16 cellular contexts compared by ENCODE assay signal in the genomic region with DNA sequence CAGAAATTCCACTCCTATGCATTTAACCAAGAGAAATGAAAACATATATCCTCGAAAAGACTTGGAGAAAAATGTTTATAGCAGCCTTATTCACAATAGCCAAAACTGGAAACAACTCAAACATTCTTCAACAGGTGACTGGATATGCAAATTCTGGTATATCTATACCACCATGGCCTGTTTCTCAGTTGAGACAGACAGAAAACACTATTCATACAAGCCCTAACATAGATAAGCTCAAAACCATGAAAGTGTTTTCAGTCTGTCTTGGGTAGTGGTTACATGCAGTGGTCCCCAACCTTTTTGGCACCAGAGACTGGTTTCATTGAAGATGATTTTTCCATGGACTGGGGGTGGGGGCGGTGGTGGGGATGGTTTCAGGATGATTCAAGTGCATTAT.
A peak's percentile ranks its signal among the peaks of the same experiment; 100 is the strongest.
DNase-seq lines count a peak whose midpoint lies in the region; ATAC-seq and TF ChIP-seq lines count a peak whose summit lies in the region.
"Had no signal": no experiment of that assay in that cellular context is flagged by ENCODE, and none has a peak within 500 bp of the region (broad histone marks: within the 10 kb centered on the region; RNA-seq: fewer than 3 reads in every experiment).

No MANE protein-coding gene starts in this region.

- peak; percentile 64 for ATAC-seq in GM18868 (IDR thresholded peaks at IDR 0.05; ENCODE audit: unreplicated experiment)
- peak; percentile 89 for ATAC-seq in HG02610 (IDR thresholded peaks at IDR 0.05; ENCODE audit: unreplicated experiment)
- peak; percentile 58 for ATAC-seq in HG03432 (IDR thresholded peaks at IDR 0.05; ENCODE audit: unreplicated experiment)
- ATAC-seq in HG03460 (IDR thresholded peaks at IDR 0.05; ENCODE audit: unreplicated experiment): no peak
- ATAC-seq: gastroesophageal sphincter had no signal

- H3K4me3 ChIP-seq in GM12865 (ENCODE audit: low read depth, low read length): no peak overlapping the region
- H3K4me3 ChIP-seq: gastroesophageal sphincter, ovary had no signal

- DNase-seq in GM12865 (ENCODE audit: low read depth) (peak; percentile 38), Ammon's horn (ENCODE audit: low spot score) (no peak), GM03348 (ENCODE audit: low spot score) (no peak), NCI-H2107 (lab: John Stamatoyannopoulos, UW) (no peak)
- DNase-seq: activated naive CD4-positive, alpha-beta T cell; cortex of kidney; H9; MM.1S; NCI-H2081 treated with DMSO at 0.1 percent for 48 hours; ovary; stimulated activated naive CD4-positive, alpha-beta T cell treated with Interleukin-2 at 50 U/mL for 16 hours had no signal

- TF ChIP-seq CTCF in GM12865 (IDR thresholded peaks at IDR 0.05; ENCODE audit: insufficient read depth, low read depth, low read length, missing control alignments): no peak
